9 cellular contexts compared by ENCODE assay signal in the genomic region with DNA sequence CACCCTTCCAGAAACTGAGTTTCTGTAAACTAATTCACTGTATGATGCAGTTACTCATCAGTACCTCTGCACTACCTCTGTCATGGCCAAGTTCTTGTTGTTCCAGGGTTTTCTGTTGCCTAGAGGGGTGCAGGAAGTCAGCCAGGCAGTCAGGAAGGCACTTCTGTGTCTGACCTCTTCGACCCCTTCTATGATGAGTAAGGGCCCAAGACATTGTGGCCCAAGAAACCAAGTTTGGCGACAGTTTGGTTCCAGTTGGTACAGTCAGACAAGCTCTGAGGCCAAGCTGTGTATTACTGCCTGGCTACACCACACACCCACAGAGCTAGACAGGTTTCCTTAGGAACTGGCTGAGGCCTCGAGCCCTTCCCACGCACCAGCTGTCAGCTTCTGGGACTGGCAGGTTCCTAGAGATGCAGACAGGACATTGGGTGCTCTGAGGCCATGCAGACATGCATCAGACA. TPM values are rescaled to one million over a fixed set of nuclear protein-coding genes. Genes with fewer than 3 reads are reported as not detected.
DNase-seq lines count a peak whose midpoint lies in the region; TF ChIP-seq lines count a peak whose summit lies in the region.
"Had no signal": no experiment of that assay in that cellular context is flagged by ENCODE, and none has a peak within 500 bp of the region (broad histone marks: within the 10 kb centered on the region; RNA-seq: fewer than 3 reads in every experiment).

No MANE protein-coding gene starts in this region.

- TF ChIP-seq POLR2A in breast epithelium (IDR thresholded peaks at IDR 0.05): no peak

- H3K36me3 ChIP-seq in breast epithelium: no peaks in the 10 kb centered on the region
- H3K36me3 ChIP-seq in HAP-1 (replicated peaks): peaks cover 52% of the 10 kb centered on the region

- H3K36me3 Mint-ChIP-seq in nephron progenitor cell (ENCODE audit: low read depth): peaks cover 23% of the 10 kb centered on the region

- no peaks in the 10 kb centered on the region for H3K27me3 ChIP-seq in breast epithelium
- H3K27me3 ChIP-seq in HAP-1 (ENCODE audit: low read depth): no peaks in the 10 kb centered on the region

- DNase-seq in DMS 273 treated with DMSO at 0.1 percent for 48 hours (lab: John Stamatoyannopoulos, UW) (peak; percentile 80), HT1080 (ENCODE audit: low read depth) (peak; percentile 56), breast epithelium (ENCODE audit: low spot score in 2 of 2) (peak in 1 of 2 donors; percentile 45), nephron progenitor cell (no peak), DMS114 treated with DMSO at 0.1 percent for 48 hours (lab: John Stamatoyannopoulos, UW; ENCODE audit: unreplicated experiment) (no peak), HAP-1 (ENCODE audit: low spot score in 2 of 2) (no peak), GM20000 (ENCODE audit: low spot score) (no peak), LoVo (ENCODE audit: low spot score) (no peak)

- H3K4me1 ChIP-seq in breast epithelium (peaks cover 3 to 9% of the 10 kb centered on the region in 2 donors), HAP-1 (peaks cover 18% of the 10 kb centered on the region)

- peak overlapping the region; percentile 77 for H3K27ac Mint-ChIP-seq in nephron progenitor cell

- H3K4me3 Mint-ChIP-seq in nephron progenitor cell: no peak overlapping the region
- H3K4me3 Mint-ChIP-seq: central memory CD8-positive, alpha-beta T cell had no signal

- no peaks in the 10 kb centered on the region for H3K9me3 ChIP-seq in breast epithelium
- no peaks in the 10 kb centered on the region for H3K9me3 ChIP-seq in HAP-1

- no peaks in the 10 kb centered on the region for H3K27me3 Mint-ChIP-seq in nephron progenitor cell (ENCODE audit: low read depth, poor library complexity)
- H3K27me3 Mint-ChIP-seq: central memory CD8-positive, alpha-beta T cell had no signal

- no peak overlapping the region for H3K4me3 ChIP-seq in breast epithelium
- H3K4me3 ChIP-seq in HAP-1: no peak overlapping the region

- H3K27ac ChIP-seq in breast epithelium: peak overlapping the region; percentile 49 to 54

- TF ChIP-seq CTCF in breast epithelium (IDR thresholded peaks at IDR 0.05): peak in 1 of 3 donors; percentile 26
- TF ChIP-seq CTCF in nephron progenitor cell (IDR thresholded peaks at IDR 0.05): no peak
- no peak for TF ChIP-seq CTCF in GM20000 (IDR thresholded peaks at IDR 0.05; ENCODE audit: extremely low read depth, missing control alignments)

- no peaks in the 10 kb centered on the region for H3K9me3 Mint-ChIP-seq in nephron progenitor cell
- H3K9me3 Mint-ChIP-seq: central memory CD8-positive, alpha-beta T cell had no signal

- H3K4me1 Mint-ChIP-seq in nephron progenitor cell: peaks cover 64% of the 10 kb centered on the region

- intact Hi-C loops in breast epithelium (cut with DNase I; ENCODE audit: low total_unique reads): no loop called here

- in situ Hi-C loops in HAP-1 (cut with MboI; ENCODE audit: low sequenced_read_pairs): no loop called here

RNA-seq across cellular contexts. Expression of gene TRAF3IP2, which starts 41.2 kb away (rescaled TPM):
- 18.3 and 34.9 TPM in 2 replicates for total RNA-seq in HT1080 (2014; rRNA removed; shearing (Covaris generic))
- polyA plus RNA-seq in HT1080 (2015; cell fraction: cytosol; rRNA removed): 26.1 and 32.1 TPM in 2 replicates
- polyA plus RNA-seq in HT1080 (2015; cell fraction: nucleus; rRNA removed): 21.1 and 25.0 TPM in 2 replicates
- 10 to 100 TPM; 28.2 to 42.9 (median 41.6) TPM for total RNA-seq in breast epithelium

Comparison
In these comparisons a context has a peak if more than half of its experiments do, and no peak if none do; other contexts are left out.
1. DNase-seq: peak in DMS 273 treated with DMSO at 0.1 percent for 48 hours (single experiment) and HT1080 (single experiment); none in nephron progenitor cell (single experiment), DMS114 treated with DMSO at 0.1 percent for 48 hours (single experiment), HAP-1 (0 of 2), GM20000 (single experiment) and LoVo (single experiment).